ENCODE assay signal across 14 cellular contexts in genomic region chr10:121764241-121764942, GRCh38.
DNase-seq lines count a peak whose midpoint lies in the region; ATAC-seq and TF ChIP-seq lines count a peak whose summit lies in the region.
"Had no signal": no experiment of that assay in that cellular context is flagged by ENCODE, and none has a peak within 500 bp of the region (broad histone marks: within the 10 kb centered on the region; RNA-seq: fewer than 3 reads in every experiment).

No MANE protein-coding gene starts in this region.

- no peak overlapping the region for H4K91ac ChIP-seq in trophoblast cell (ENCODE audit: low read depth, low read length)

- H3K9me3 Mint-ChIP-seq in type B pancreatic cell, result peaks cover 27% of the 10 kb centered on the region

- no peaks in the 10 kb centered on the region for H3K79me1 ChIP-seq in trophoblast cell (ENCODE audit: low read length)

- no peak overlapping the region for H2AFZ ChIP-seq in trophoblast cell (ENCODE audit: insufficient read depth, low read length, poor library complexity)

- H4K8ac ChIP-seq in trophoblast cell (ENCODE audit: low read depth, low read length), result no peak overlapping the region

- H3K9me3 ChIP-seq in cardiac muscle cell (ENCODE audit: low read depth), result peaks cover 3% of the 10 kb centered on the region
- H3K9me3 ChIP-seq in right atrium auricular region, result peaks cover 0 to 16% of the 10 kb centered on the region in 2 donors
- peaks cover 5% of the 10 kb centered on the region for H3K9me3 ChIP-seq in trophoblast cell (ENCODE audit: insufficient read depth, low read depth, low read length)
- no peaks in the 10 kb centered on the region for H3K9me3 ChIP-seq in aorta (ENCODE audit: control insufficient read depth, low read length)

- no peak overlapping the region for H3K4me2 ChIP-seq in trophoblast cell (ENCODE audit: low read length)
- H3K4me2 ChIP-seq: BLaER1 treated with 17β-estradiol and CSF1 and Interleukin-3, amounts not matched to agents 10 nM and 100 nM had no signal

- no peaks in the 10 kb centered on the region for H3K36me3 ChIP-seq in cardiac muscle cell
- peaks cover 8% of the 10 kb centered on the region for H3K36me3 ChIP-seq in right atrium auricular region
- H3K36me3 ChIP-seq in trophoblast cell (ENCODE audit: control insufficient read depth in 1 of 2, insufficient read depth in 2 of 2, low read length in 2 of 2), result peaks cover 0 to 3% of the 10 kb centered on the region in 2 experiments
- H3K36me3 ChIP-seq in aorta (ENCODE audit: control insufficient read depth in 1 of 2, insufficient read depth in 2 of 2, low read length in 1 of 2), result no peaks in the 10 kb centered on the region

- no peaks in the 10 kb centered on the region for H3K27me3 Mint-ChIP-seq in type B pancreatic cell
- H3K27me3 Mint-ChIP-seq: CD4-positive, CD25-positive, alpha-beta regulatory T cell had no signal

- peak overlapping the region; percentile 53 for H2BK12ac ChIP-seq in trophoblast cell (ENCODE audit: low read length)

- peak overlapping the region; percentile 52 for H3K27ac ChIP-seq in cardiac muscle cell
- H3K27ac ChIP-seq in right atrium auricular region, result no peak overlapping the region
- H3K27ac ChIP-seq in foreskin keratinocyte, result peak overlapping the region; percentile 11
- H3K27ac ChIP-seq in trophoblast cell (ENCODE audit: low read depth, low read length), result no peak overlapping the region
- H3K27ac ChIP-seq in aorta (ENCODE audit: low read depth in 1 of 2, low read length in 2 of 2), result no peak overlapping the region
- H3K27ac ChIP-seq: BLaER1 treated with 17β-estradiol and CSF1 and Interleukin-3, amounts not matched to agents 10 nM and 100 nM had no signal

- peaks cover 21% of the 10 kb centered on the region for H3K4me1 Mint-ChIP-seq in type B pancreatic cell (ENCODE audit: unreplicated experiment)

- H3K14ac ChIP-seq in trophoblast cell (ENCODE audit: low read length), result no peak overlapping the region

- H2AK5ac ChIP-seq in trophoblast cell (ENCODE audit: low read length), result no peak overlapping the region

- DNase-seq in cardiac muscle cell (ENCODE audit: low read depth in 1 of 2, low spot score in 1 of 2), result no peak
- no peak for DNase-seq in right atrium auricular region (ENCODE audit: low spot score)
- peak; percentile 46 to 72 for DNase-seq in foreskin keratinocyte
- DNase-seq in trophoblast cell, result no peak
- DNase-seq in type B pancreatic cell (ENCODE audit: extremely low spot score, unreplicated experiment), result no peak
- no peak for DNase-seq in aorta
- no peak for DNase-seq in midbrain (lab: John Stamatoyannopoulos, UW)
- DNase-seq in SW480 (ENCODE audit: low spot score), result no peak
- DNase-seq: 8988T; AML-193; CD4-positive, CD25-positive, alpha-beta regulatory T cell; HCEC 1CT; HFFc6 had no signal

- H3K18ac ChIP-seq in trophoblast cell (ENCODE audit: low read length), result no peak overlapping the region

- TF ChIP-seq CTCF in cardiac muscle cell (IDR thresholded peaks at IDR 0.05; ENCODE audit: low read depth, low read length) (no peak), right atrium auricular region (IDR thresholded peaks at IDR 0.05) (no peak), foreskin keratinocyte (conservative IDR thresholded peaks at IDR 0.05) (no peak), type B pancreatic cell (conservative IDR thresholded peaks at IDR 0.05) (no peak)

- no peaks in the 10 kb centered on the region for H3K4me1 ChIP-seq in cardiac muscle cell (ENCODE audit: low read depth)
- peaks cover 0 to 4% of the 10 kb centered on the region in 2 donors for H3K4me1 ChIP-seq in right atrium auricular region
- H3K4me1 ChIP-seq in foreskin keratinocyte, result peaks cover 23% of the 10 kb centered on the region
- H3K4me1 ChIP-seq in trophoblast cell (ENCODE audit: control insufficient read depth in 1 of 2, insufficient read depth in 2 of 2, low read length in 2 of 2), result peaks cover 3% of the 10 kb centered on the region in 2 experiments
- H3K4me1 ChIP-seq in aorta (ENCODE audit: control insufficient read depth in 1 of 2, insufficient read depth in 2 of 2, low read length in 2 of 2), result peaks cover 0 to 6% of the 10 kb centered on the region in 2 donors
- H3K4me1 ChIP-seq: BLaER1 treated with 17β-estradiol and CSF1 and Interleukin-3, amounts not matched to agents 10 nM and 100 nM had no signal

- H3K4ac ChIP-seq in trophoblast cell (ENCODE audit: low read depth, low read length), result peak overlapping the region; percentile 27

- peak overlapping the region; percentile 27 for H3K4me3 Mint-ChIP-seq in type B pancreatic cell
- H3K4me3 Mint-ChIP-seq: CD4-positive, CD25-positive, alpha-beta regulatory T cell; HFFc6 had no signal

- peak; percentile 53 for ATAC-seq in foreskin keratinocyte
- ATAC-seq in aorta (ENCODE audit: low FRiP score), result no peak

- no CpG with 5 or more reads among the region's 5 CpGs for WGBS in trophoblast cell (ENCODE audit: extremely low coverage, insufficient coverage, insufficient read length)
- 90 to 92% methylated on average over 5 of the region's 5 CpGs for WGBS in aorta, 2 donors

- H3K36me3 Mint-ChIP-seq in type B pancreatic cell, result peaks cover 58% of the 10 kb centered on the region

- no peak overlapping the region for H4K12ac ChIP-seq in trophoblast cell (ENCODE audit: low read depth, low read length)

- no peak overlapping the region for H2BK5ac ChIP-seq in trophoblast cell (ENCODE audit: low read depth, low read length, poor library complexity)

- intact Hi-C loops in aorta (cut with DNase I), result no loop called here

- peak overlapping the region; percentile 52 for H3K27ac Mint-ChIP-seq in type B pancreatic cell
- H3K27ac Mint-ChIP-seq: CD4-positive, CD25-positive, alpha-beta regulatory T cell; HFFc6 had no signal

- H3K79me2 ChIP-seq in trophoblast cell (ENCODE audit: control insufficient read depth, insufficient read depth, low read length, poor library complexity), result no peaks in the 10 kb centered on the region

- H3K27me3 ChIP-seq in cardiac muscle cell (no peaks in the 10 kb centered on the region), right atrium auricular region (no peaks in the 10 kb centered on the region), foreskin keratinocyte (no peaks in the 10 kb centered on the region), trophoblast cell (ENCODE audit: insufficient read depth, low read length) (no peaks in the 10 kb centered on the region), aorta (ENCODE audit: control insufficient read depth in 1 of 2, insufficient read depth in 2 of 2, low read length in 1 of 2) (no peaks in the 10 kb centered on the region)
- H3K27me3 ChIP-seq: BLaER1 treated with 17β-estradiol and CSF1 and Interleukin-3, amounts not matched to agents 10 nM and 100 nM had no signal

- no peak overlapping the region for H3K23ac ChIP-seq in trophoblast cell (ENCODE audit: low read length)

- H3K4me3 ChIP-seq in cardiac muscle cell (no peak overlapping the region), right atrium auricular region (no peak overlapping the region), trophoblast cell (ENCODE audit: low read depth, low read length) (no peak overlapping the region), aorta (ENCODE audit: low read length in 2 of 2) (no peak overlapping the region)
- H3K4me3 ChIP-seq: BLaER1 treated with 17β-estradiol and CSF1 and Interleukin-3, amounts not matched to agents 10 nM and 100 nM had no signal

- peak overlapping the region; percentile 62 for H2BK120ac ChIP-seq in trophoblast cell (ENCODE audit: insufficient read depth, low read length, poor library complexity)

- no peak overlapping the region for H3K9ac ChIP-seq in trophoblast cell (ENCODE audit: low read length)
- H3K9ac ChIP-seq: BLaER1 treated with 17β-estradiol and CSF1 and Interleukin-3, amounts not matched to agents 10 nM and 100 nM had no signal

Comparison
In these comparisons a context has a peak if more than half of its experiments do, and no peak if none do; other contexts are left out.
1. H3K27ac ChIP-seq: peak in cardiac muscle cell (single experiment) and foreskin keratinocyte (single experiment); none in right atrium auricular region (0 of 2), trophoblast cell (single experiment) and aorta (0 of 2).
2. DNase-seq: peak in foreskin keratinocyte (2 of 2); none in cardiac muscle cell (0 of 2), right atrium auricular region (single experiment), trophoblast cell (0 of 2), type B pancreatic cell (single experiment), aorta (0 of 2), midbrain (single experiment) and SW480 (single experiment).